In the genomic region with DNA sequence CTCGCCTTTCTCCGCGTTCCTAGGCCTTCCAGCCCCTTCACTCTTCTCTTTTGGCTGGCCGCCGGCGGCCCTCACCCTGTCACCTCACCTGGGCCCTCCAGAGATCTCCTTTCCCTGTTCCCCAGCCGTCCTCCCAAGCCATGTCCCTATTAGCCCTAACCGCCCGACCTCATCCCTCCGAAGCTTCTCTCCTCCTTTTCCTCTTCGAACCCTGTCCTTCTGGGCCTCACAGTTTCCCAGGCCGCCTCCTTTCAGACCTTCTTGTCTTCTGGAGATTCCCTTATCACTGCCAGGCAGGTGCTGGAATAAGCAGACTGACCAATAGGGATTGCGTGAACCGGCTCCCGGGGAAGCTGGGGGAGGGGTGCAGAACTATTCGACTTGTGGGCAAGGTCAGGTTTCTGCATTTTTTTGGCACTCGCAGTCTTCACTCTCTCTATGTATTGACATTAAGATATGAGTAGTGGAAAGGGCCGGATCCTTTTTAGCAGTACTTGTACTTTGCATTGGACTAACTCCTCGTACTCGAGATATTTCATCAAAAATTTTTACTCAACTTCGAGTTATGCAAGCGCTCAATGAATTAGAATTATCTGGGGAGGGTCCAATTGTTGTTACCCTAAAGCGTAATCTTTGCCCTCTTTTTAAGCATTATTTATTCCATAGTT, we compare ENCODE assay signal across 8 cellular contexts. TPM values are rescaled to one million over a fixed set of nuclear protein-coding genes. Genes with fewer than 3 reads are reported as not detected.
DNase-seq lines count a peak whose midpoint lies in the region; ATAC-seq and TF ChIP-seq lines count a peak whose summit lies in the region.

No MANE protein-coding gene starts in this region.

- in situ Hi-C loops in gastrocnemius medialis (cut with MboI; ENCODE audit: low sequenced_read_pairs in 4 of 4), result loop anchor here in 2 of 4 donors (5.0 to 10.0 kb wide), 2 partner anchors 128 to 136 kb away; a partner anchor contains a TSS

- H3K27me3 ChIP-seq in DND-41 (ENCODE audit: insufficient read depth, low read length, poor library complexity) (no peaks in the 10 kb centered on the region), body of pancreas (no peaks in the 10 kb centered on the region), iPS-18a (ENCODE audit: control insufficient read depth, insufficient read depth, low read length) (no peaks in the 10 kb centered on the region), gastrocnemius medialis (no peaks in the 10 kb centered on the region)

- ATAC-seq in DND-41 (ENCODE audit: insufficient read depth, low read depth), result peak; percentile 11
- ATAC-seq in HG03460 (IDR thresholded peaks at IDR 0.05; ENCODE audit: unreplicated experiment), result peak; percentile 19
- ATAC-seq in body of pancreas, result peak; percentile 64
- ATAC-seq in gastrocnemius medialis, result peak; percentile 64 to 70
- ATAC-seq in HG02840 (IDR thresholded peaks at IDR 0.05; ENCODE audit: low FRiP score, unreplicated experiment), result no peak

- DNase-seq in DND-41 (peak; percentile 39), RPMI7951 (ENCODE audit: low read depth) (peak; percentile 44), body of pancreas (peak; percentile 79 to 93 (median 86)), gastrocnemius medialis (peak; percentile 76 to 82), NCI-H1436 treated with DMSO at 0.1 percent for 48 hours (lab: John Stamatoyannopoulos, UW) (no peak)

- peak overlapping the region; percentile 85 for H3K9ac ChIP-seq in DND-41 (ENCODE audit: low read depth, low read length)
- peak overlapping the region; percentile 53 for H3K9ac ChIP-seq in iPS-18a (ENCODE audit: low read length)

- 1% methylated on average over 23 of the region's 23 CpGs for WGBS in body of pancreas, 2 donors

- H3K4me3 ChIP-seq in DND-41 (ENCODE audit: low read depth in 1 of 2, low read length in 2 of 2), result peak overlapping the region; percentile 99
- H3K4me3 ChIP-seq in body of pancreas, result peak overlapping the region; percentile 58 to 72
- H3K4me3 ChIP-seq in iPS-18a (ENCODE audit: low read length), result peak overlapping the region; percentile 84
- peak overlapping the region; percentile 71 to 96 (median 88) for H3K4me3 ChIP-seq in gastrocnemius medialis

- TF ChIP-seq CTCF in DND-41 (IDR thresholded peaks at IDR 0.05; ENCODE audit: borderline replicate concordance, extremely low read depth, low read length, poor library complexity, severe bottlenecking), result no peak
- no peak for TF ChIP-seq CTCF in body of pancreas (IDR thresholded peaks at IDR 0.05)
- TF ChIP-seq CTCF in gastrocnemius medialis (IDR thresholded peaks at IDR 0.05 in 4 of 5, conservative IDR thresholded peaks at IDR 0.05 in 1 of 5), result no peak

- TF ChIP-seq POLR2A in body of pancreas (IDR thresholded peaks at IDR 0.05) (peak in 2 of 3 donors; percentile 43 to 63), gastrocnemius medialis (IDR thresholded peaks at IDR 0.05) (no peak)

- H2AFZ ChIP-seq in DND-41 (ENCODE audit: low read depth, low read length), result peak overlapping the region; percentile 93

- peaks cover 50% of the 10 kb centered on the region for H3K79me2 ChIP-seq in DND-41 (ENCODE audit: insufficient read depth, low read length)

- H3K9me3 ChIP-seq in DND-41 (ENCODE audit: insufficient read depth, low read length, severe bottlenecking), result no peaks in the 10 kb centered on the region
- no peaks in the 10 kb centered on the region for H3K9me3 ChIP-seq in body of pancreas
- H3K9me3 ChIP-seq in iPS-18a (ENCODE audit: control insufficient read depth, low read depth, low read length), result no peaks in the 10 kb centered on the region
- H3K9me3 ChIP-seq in gastrocnemius medialis, result no peaks in the 10 kb centered on the region

- H3K36me3 ChIP-seq in DND-41 (ENCODE audit: insufficient read depth, low read length), result peaks cover 3% of the 10 kb centered on the region; the same call in 1 of the 2 replicates
- no peaks in the 10 kb centered on the region for H3K36me3 ChIP-seq in body of pancreas (replicated peaks in 1 of 2; ENCODE audit: insufficient read depth in 1 of 2, low read depth in 2 of 2)
- H3K36me3 ChIP-seq in iPS-18a (ENCODE audit: control insufficient read depth, low read depth, low read length), result no peaks in the 10 kb centered on the region
- no peaks in the 10 kb centered on the region for H3K36me3 ChIP-seq in gastrocnemius medialis

- 0 out of 2 replicates have a peak, but pooled peaks cover 3% of the 10 kb centered on the region for H4K20me1 ChIP-seq in DND-41 (ENCODE audit: insufficient read depth, low read length)

- peak overlapping the region; percentile 89 for H3K4me2 ChIP-seq in DND-41 (ENCODE audit: insufficient read depth, low read length)

- H3K27ac ChIP-seq in DND-41 (ENCODE audit: low read length) (peak overlapping the region; percentile 80), body of pancreas (peak overlapping the region; percentile 87 to 97 (median 92)), iPS-18a (ENCODE audit: low read length) (no peak overlapping the region), gastrocnemius medialis (peak overlapping the region; percentile 89 to 98 (median 92))

- peaks cover 30% of the 10 kb centered on the region for H3K4me1 ChIP-seq in DND-41 (ENCODE audit: insufficient read depth, low read length)
- H3K4me1 ChIP-seq in body of pancreas, result peaks cover 40% of the 10 kb centered on the region
- H3K4me1 ChIP-seq in iPS-18a (ENCODE audit: control insufficient read depth, low read depth, low read length), result peaks cover 11% of the 10 kb centered on the region
- H3K4me1 ChIP-seq in gastrocnemius medialis, result peaks cover 20 to 27% of the 10 kb centered on the region in 2 donors

- intact Hi-C loops in body of pancreas (cut with DNase I) (no loop called here), gastrocnemius medialis (cut with DNase I; ENCODE audit: low total_unique reads) (loop anchor here (2.0 to 5.0 kb wide), 2 partner anchors 136 to 1666 kb away; a partner anchor contains a TSS)

RNA-seq across cellular contexts. Expression of a gene that starts 0.7 kb away (rescaled TPM):
- total RNA-seq in RPMI7951 (2014; rRNA removed; shearing (Covaris generic)), result 34.5 and 43.4 TPM in 2 replicates
- 10 to 100 TPM; 15.2 to 25.4 TPM for total RNA-seq in body of pancreas
- total RNA-seq in gastrocnemius medialis, result 10 to 100 TPM; 30.8 to 67.5 (median 36.2) TPM

Comparison
In these comparisons a context has a peak if more than half of its experiments do, and no peak if none do; other contexts are left out.
1. POLR2A ChIP-seq: peak in body of pancreas (2 of 3); none in gastrocnemius medialis (0 of 2).
2. Peak in every context shown above with its lines, with median percentiles within 50 percentile points of each other: H3K4me3 ChIP-seq.